8 cellular contexts compared by ENCODE assay signal in genomic region chr7:7183061-7183832, GRCh38. TPM values are rescaled to one million over a fixed set of nuclear protein-coding genes. Genes with fewer than 3 reads are reported as not detected.
DNase-seq lines count a peak whose midpoint lies in the region; ATAC-seq and TF ChIP-seq lines count a peak whose summit lies in the region.

No MANE protein-coding gene starts in this region.

- H3K27me3 ChIP-seq in foreskin keratinocyte (no peaks in the 10 kb centered on the region), neutrophil (no peaks in the 10 kb centered on the region), upper lobe of left lung (no peaks in the 10 kb centered on the region)

- 1% methylated on average over 20 to 44 of the region's 44 CpGs for WGBS in upper lobe of left lung, 2 donors

- no peak for TF ChIP-seq EP300 in upper lobe of left lung (IDR thresholded peaks at IDR 0.05)

- TF ChIP-seq CTCF in foreskin keratinocyte (conservative IDR thresholded peaks at IDR 0.05) (no peak), neutrophil (IDR thresholded peaks at IDR 0.05) (no peak), upper lobe of left lung (IDR thresholded peaks at IDR 0.05) (no peak)

- no peak for TF ChIP-seq POLR2A in upper lobe of left lung (IDR thresholded peaks at IDR 0.05)

- no peaks in the 10 kb centered on the region for H3K36me3 ChIP-seq in neutrophil
- H3K36me3 ChIP-seq in upper lobe of left lung, result no peaks in the 10 kb centered on the region

- peak; percentile 38 for ATAC-seq in GM18867 (IDR thresholded peaks at IDR 0.05; ENCODE audit: unreplicated experiment)
- peak; percentile 21 for ATAC-seq in HG03066 (IDR thresholded peaks at IDR 0.05; ENCODE audit: low read depth, unreplicated experiment)
- ATAC-seq in foreskin keratinocyte, result peak; percentile 41
- ATAC-seq in upper lobe of left lung (ENCODE audit: low FRiP score in 2 of 2), result peak; percentile 41 to 67

- H3K27ac ChIP-seq in foreskin keratinocyte, result peak overlapping the region; percentile 71
- peak overlapping the region; percentile 96 for H3K27ac ChIP-seq in neutrophil
- H3K27ac ChIP-seq in upper lobe of left lung, result peak overlapping the region; percentile 93 to 98 (median 97)

- DNase-seq in AG08396 (ENCODE audit: low spot score) (peak; percentile 47), NCI-H748 treated with DMSO at 0.1 percent for 48 hours (lab: John Stamatoyannopoulos, UW) (peak; percentile 40), foreskin keratinocyte (peak in 1 of 2 donors; percentile 61), upper lobe of left lung (peak; percentile 82 to 93)
- DNase-seq in activated effector memory CD4-positive, alpha-beta T cell treated with Interleukin-2 at 50 U/mL for 16 hours, result peak; percentile 30

- H3K4me1 ChIP-seq in foreskin keratinocyte (peaks cover 21% of the 10 kb centered on the region), neutrophil (ENCODE audit: control insufficient read depth in 1 of 2, insufficient read depth in 1 of 2, low read depth in 1 of 2, low read length in 1 of 2) (peaks cover 48 to 55% of the 10 kb centered on the region in 2 experiments), upper lobe of left lung (peaks cover 18 to 35% (median 20%) of the 10 kb centered on the region in 4 donors)

- H3K9me3 ChIP-seq in neutrophil (no peaks in the 10 kb centered on the region), upper lobe of left lung (no peaks in the 10 kb centered on the region)

- peak overlapping the region; percentile 87 to 90 for H3K4me3 ChIP-seq in neutrophil (ENCODE audit: low read depth in 1 of 2, low read length in 1 of 2)
- peak overlapping the region; percentile 63 to 86 (median 76) for H3K4me3 ChIP-seq in upper lobe of left lung

RNA-seq across cellular contexts. Expression of gene C1GALT1, which starts 0.9 kb away (rescaled TPM):
- 28.3 and 30.1 TPM in 2 replicates for total RNA-seq in foreskin keratinocyte
- polyA plus RNA-seq in foreskin keratinocyte, result 8.3 and 10.8 TPM in 2 replicates
- 10 to 100 TPM; 11.5 to 75.9 (median 34.7) TPM for total RNA-seq in upper lobe of left lung
